Comparison of ENCODE assay signal across 14 cellular contexts in genomic region chr1:60133848-60134247, GRCh38.
DNase-seq lines count a peak whose midpoint lies in the region; ATAC-seq and TF ChIP-seq lines count a peak whose summit lies in the region.
"Had no signal": no experiment of that assay in that cellular context is flagged by ENCODE, and none has a peak within 500 bp of the region (broad histone marks: within the 10 kb centered on the region; RNA-seq: fewer than 3 reads in every experiment).

No MANE protein-coding gene starts in this region.

- H3K27me3 Mint-ChIP-seq in chondrocyte (ENCODE audit: low read depth), result no peaks in the 10 kb centered on the region
- no peaks in the 10 kb centered on the region for H3K27me3 Mint-ChIP-seq in osteocyte (ENCODE audit: unreplicated experiment)

- peak; percentile 88 for DNase-seq in EH (ENCODE audit: low read depth)
- DNase-seq in MG63, result peak; percentile 19
- no peak for DNase-seq in chondrocyte (ENCODE audit: low spot score)
- DNase-seq in osteocyte (ENCODE audit: extremely low spot score, unreplicated experiment), result no peak
- no peak for DNase-seq in vagina (ENCODE audit: extremely low spot score in 2 of 2)
- DNase-seq in psoas muscle, result no peak
- DNase-seq in D341Med (ENCODE audit: low spot score), result no peak
- DNase-seq: mammary epithelial cell; NCI-H187; stimulated activated CD4-positive, alpha-beta T cell treated with anti-CD3 and anti-CD28 coated beads, Interleukin-4, amount 100 ng/mL, for 4 hours; T1000 had no signal

- H3K27ac ChIP-seq in vagina, result no peak overlapping the region
- H3K27ac ChIP-seq in psoas muscle, result no peak overlapping the region
- H3K27ac ChIP-seq: parathyroid adenoma had no signal

- no peaks in the 10 kb centered on the region for H3K27me3 ChIP-seq in MG63
- no peaks in the 10 kb centered on the region for H3K27me3 ChIP-seq in vagina
- no peaks in the 10 kb centered on the region for H3K27me3 ChIP-seq in psoas muscle (ENCODE audit: insufficient read depth in 3 of 3, low read length in 2 of 3)

- H3K4me3 ChIP-seq in MG63, result no peak overlapping the region
- H3K4me3 ChIP-seq in vagina, result no peak overlapping the region
- no peak overlapping the region for H3K4me3 ChIP-seq in psoas muscle

- H3K4me1 Mint-ChIP-seq in chondrocyte (ENCODE audit: low read depth) (peaks cover 89% of the 10 kb centered on the region), osteocyte (ENCODE audit: unreplicated experiment) (peaks cover 90% of the 10 kb centered on the region)

- peaks cover 15% of the 10 kb centered on the region for H3K4me1 ChIP-seq in vagina
- no peaks in the 10 kb centered on the region for H3K4me1 ChIP-seq in psoas muscle
- H3K4me1 ChIP-seq: parathyroid adenoma had no signal

- ATAC-seq in HG03135 (IDR thresholded peaks at IDR 0.05; ENCODE audit: unreplicated experiment) (no peak), psoas muscle (no peak)

- H3K9me3 Mint-ChIP-seq in chondrocyte (ENCODE audit: low read depth), result no peaks in the 10 kb centered on the region
- H3K9me3 Mint-ChIP-seq in osteocyte (ENCODE audit: unreplicated experiment), result peaks cover 10% of the 10 kb centered on the region
- H3K9me3 Mint-ChIP-seq: activated naive CD4-positive, alpha-beta T cell treated with anti-CD3 and anti-CD28 coated beads, Interleukin-2, amount 50 U/mL, for 24 hours had no signal

- H3K36me3 ChIP-seq in MG63 (no peaks in the 10 kb centered on the region), vagina (no peaks in the 10 kb centered on the region), psoas muscle (ENCODE audit: insufficient read depth in 1 of 2, low read depth in 1 of 2) (no peaks in the 10 kb centered on the region)

- no peaks in the 10 kb centered on the region for H3K36me3 Mint-ChIP-seq in chondrocyte (ENCODE audit: low read depth)
- peaks cover 11% of the 10 kb centered on the region for H3K36me3 Mint-ChIP-seq in osteocyte (ENCODE audit: unreplicated experiment)
- H3K36me3 Mint-ChIP-seq: activated naive CD4-positive, alpha-beta T cell treated with anti-CD3 and anti-CD28 coated beads, Interleukin-2, amount 50 U/mL, for 24 hours had no signal

- intact Hi-C loops in vagina (cut with DNase I) (no loop called here), psoas muscle (cut with DNase I) (no loop called here)

- H3K4me3 Mint-ChIP-seq in chondrocyte (ENCODE audit: unreplicated experiment) (no peak overlapping the region), osteocyte (ENCODE audit: unreplicated experiment) (no peak overlapping the region)
- H3K4me3 Mint-ChIP-seq: activated naive CD4-positive, alpha-beta T cell treated with anti-CD3 and anti-CD28 coated beads, Interleukin-2, amount 50 U/mL, for 24 hours had no signal

- H3K9me3 ChIP-seq in MG63, result no peaks in the 10 kb centered on the region
- H3K9me3 ChIP-seq in vagina, result no peaks in the 10 kb centered on the region
- H3K9me3 ChIP-seq in psoas muscle, result no peaks in the 10 kb centered on the region

- H3K27ac Mint-ChIP-seq in chondrocyte (ENCODE audit: unreplicated experiment), result peak overlapping the region; percentile 95
- peak overlapping the region; percentile 99 for H3K27ac Mint-ChIP-seq in osteocyte (ENCODE audit: unreplicated experiment)
- H3K27ac Mint-ChIP-seq: activated naive CD4-positive, alpha-beta T cell treated with anti-CD3 and anti-CD28 coated beads, Interleukin-2, amount 50 U/mL, for 24 hours had no signal

- TF ChIP-seq POLR2A in vagina (IDR thresholded peaks at IDR 0.05), result no peak

- TF ChIP-seq CTCF in chondrocyte (IDR thresholded peaks at IDR 0.05) (no peak), osteocyte (IDR thresholded peaks at IDR 0.05) (no peak), vagina (IDR thresholded peaks at IDR 0.05) (no peak), psoas muscle (IDR thresholded peaks at IDR 0.05) (no peak)

Comparison
In these comparisons a context has a peak if more than half of its experiments do, and no peak if none do; other contexts are left out.
1. DNase-seq: peak in EH (single experiment) and MG63 (single experiment); none in chondrocyte (single experiment), osteocyte (single experiment), vagina (0 of 2), psoas muscle (0 of 2) and D341Med (single experiment).